Comparison of ENCODE assay signal across 10 cellular contexts in genomic region chr4:102627831-102628523, GRCh38.
A peak's percentile ranks its signal among the peaks of the same experiment; 100 is the strongest.
DNase-seq lines count a peak whose midpoint lies in the region; ATAC-seq and TF ChIP-seq lines count a peak whose summit lies in the region.
"Had no signal": no experiment of that assay in that cellular context is flagged by ENCODE, and none has a peak within 500 bp of the region (broad histone marks: within the 10 kb centered on the region; RNA-seq: fewer than 3 reads in every experiment).

No MANE protein-coding gene starts in this region.

- H3K36me3 ChIP-seq in ovary = no peaks in the 10 kb centered on the region

- H3K36me3 Mint-ChIP-seq in osteocyte (ENCODE audit: unreplicated experiment) = peaks cover 10% of the 10 kb centered on the region

- H3K4me3 ChIP-seq in fibroblast of mammary gland (ENCODE audit: control insufficient read depth, low read depth, low read length) (no peak overlapping the region), ovary (no peak overlapping the region)

- ATAC-seq in GM19351 (IDR thresholded peaks at IDR 0.05; ENCODE audit: unreplicated experiment) = peak; percentile 39

- TF ChIP-seq CTCF in fibroblast of mammary gland (conservative IDR thresholded peaks at IDR 0.05; ENCODE audit: control insufficient read depth, insufficient read depth, low read depth, low read length) = no peak
- TF ChIP-seq CTCF in ovary (IDR thresholded peaks at IDR 0.05) = no peak
- TF ChIP-seq CTCF in osteocyte (IDR thresholded peaks at IDR 0.05) = no peak

- no peaks in the 10 kb centered on the region for H3K9me3 Mint-ChIP-seq in osteocyte (ENCODE audit: unreplicated experiment)

- H3K27me3 Mint-ChIP-seq in osteocyte (ENCODE audit: unreplicated experiment) = no peaks in the 10 kb centered on the region

- no peak for TF ChIP-seq EP300 in ovary (IDR thresholded peaks at IDR 0.05)

- DNase-seq in AG08396 (ENCODE audit: low spot score) (peak; percentile 31), RPMI7951 (ENCODE audit: low read depth) (peak; percentile 71), fibroblast of mammary gland (ENCODE audit: low read depth) (peak; percentile 88), NCI-H1930 (lab: John Stamatoyannopoulos, UW) (no peak), NK-92 (lab: John Stamatoyannopoulos, UW; ENCODE audit: unreplicated experiment) (no peak), ovary (no peak), osteocyte (ENCODE audit: extremely low spot score, unreplicated experiment) (no peak)
- DNase-seq: mesendoderm, NCI-H1105 had no signal

- no peak overlapping the region for H3K4me3 Mint-ChIP-seq in osteocyte (ENCODE audit: unreplicated experiment)

- 40 to 50% (median 42%) methylated on average over 3 of the region's 3 CpGs for WGBS in ovary, 3 donors

- H3K4me1 Mint-ChIP-seq in osteocyte (ENCODE audit: unreplicated experiment) = peaks cover 8% of the 10 kb centered on the region

- no peak overlapping the region for H3K27ac Mint-ChIP-seq in osteocyte (ENCODE audit: unreplicated experiment)

- intact Hi-C loops in ovary (cut with DNase I) = loop anchor here (5.0 to 10.0 kb wide), 6 partner anchors 173 to 477 kb away; partner anchors contain the start of genes SLC9B1 (in 3 of the 4) and BDH2 (in 2 of the 4)

- no peak overlapping the region for H3K27ac ChIP-seq in ovary

- no peaks in the 10 kb centered on the region for H3K9me3 ChIP-seq in ovary

- no peaks in the 10 kb centered on the region for H3K4me1 ChIP-seq in ovary (ENCODE audit: insufficient read depth)

- no peaks in the 10 kb centered on the region for H3K27me3 ChIP-seq in ovary

- no peak for TF ChIP-seq POLR2A in ovary (IDR thresholded peaks at IDR 0.05)

Comparison
In these comparisons a context has a peak if more than half of its experiments do, and no peak if none do; other contexts are left out.
1. DNase-seq: peak in AG08396 (single experiment), RPMI7951 (single experiment) and fibroblast of mammary gland (single experiment); none in NCI-H1930 (0 of 2), NK-92 (single experiment), ovary (0 of 5) and osteocyte (single experiment).